Comparison of ENCODE assay signal across 14 cellular contexts in the genomic region with DNA sequence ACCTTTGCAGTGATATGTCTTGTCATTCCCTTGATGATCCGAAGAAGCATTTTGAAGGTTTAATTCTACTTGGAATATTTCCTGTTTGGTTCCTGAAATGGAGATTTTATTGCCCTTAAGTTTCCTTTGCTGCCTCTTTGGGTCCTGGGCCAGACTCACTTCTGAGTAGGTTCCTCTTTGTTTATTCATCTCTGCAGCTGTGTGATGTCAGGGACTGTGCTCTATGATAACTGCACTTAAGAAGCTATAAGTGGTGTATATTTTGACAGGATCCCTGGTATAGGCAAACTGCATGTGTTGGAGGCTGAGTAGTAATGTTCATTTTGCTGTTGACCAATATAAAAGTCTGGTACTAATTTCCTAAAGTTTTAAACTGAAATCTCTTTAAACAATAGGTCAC. TPM values are rescaled to one million over a fixed set of nuclear protein-coding genes. Genes with fewer than 3 reads are reported as not detected.
A peak's percentile ranks its signal among the peaks of the same experiment; 100 is the strongest.
DNase-seq lines count a peak whose midpoint lies in the region; FAIRE-seq and TF ChIP-seq lines count a peak whose summit lies in the region.
"Had no signal": no experiment of that assay in that cellular context is flagged by ENCODE, and none has a peak within 500 bp of the region (broad histone marks: within the 10 kb centered on the region; RNA-seq: fewer than 3 reads in every experiment).

A gene with protein sequence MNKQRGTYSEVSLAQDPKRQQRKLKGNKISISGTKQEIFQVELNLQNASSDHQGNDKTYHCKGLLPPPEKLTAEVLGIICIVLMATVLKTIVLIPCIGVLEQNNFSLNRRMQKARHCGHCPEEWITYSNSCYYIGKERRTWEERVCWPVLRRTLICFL (minus strand): TSS at position 371 of the 400 bp plus-strand sequence. CDS start 182 bp downstream, at position 189.

- WGBS in small intestine, 3 donors, result 10 to 51% (median 25%) methylated on average over 1 of the region's 1 CpG

- no peak within 1 kb of the TSS for H3K4me3 ChIP-seq in choroid plexus epithelial cell (ENCODE audit: low read depth, low read length)
- no peak within 1 kb of the TSS for H3K4me3 ChIP-seq in small intestine (ENCODE audit: low read depth in 1 of 2, low read length in 2 of 2)
- no peak within 1 kb of the TSS for H3K4me3 ChIP-seq in Peyer's patch
- H3K4me3 ChIP-seq: A549, transverse colon had no signal

- H3K4me1 ChIP-seq in small intestine (ENCODE audit: control insufficient read depth in 2 of 2, insufficient read depth in 1 of 2, low read depth in 1 of 2, low read length in 1 of 2) (no peaks in the 10 kb centered on the region), Peyer's patch (no peaks in the 10 kb centered on the region)
- H3K4me1 ChIP-seq: A549, transverse colon had no signal

- TF ChIP-seq POLR2A in Peyer's patch (IDR thresholded peaks at IDR 0.05), result no peak

- H3K36me3 ChIP-seq in small intestine (ENCODE audit: control insufficient read depth in 2 of 2, insufficient read depth in 2 of 2, low read length in 2 of 2), result peaks cover 0 to 2% of the 10 kb centered on the region in 2 donors
- no peaks in the 10 kb centered on the region for H3K36me3 ChIP-seq in Peyer's patch
- H3K36me3 ChIP-seq: heart left ventricle, transverse colon had no signal

- H3K27me3 ChIP-seq in small intestine (ENCODE audit: control insufficient read depth in 2 of 2, insufficient read depth in 2 of 2, low read length in 2 of 2) (no peaks in the 10 kb centered on the region), Peyer's patch (no peaks in the 10 kb centered on the region)
- H3K27me3 ChIP-seq: heart left ventricle, transverse colon had no signal

- no peak within 1 kb of the TSS for H3K27ac ChIP-seq in small intestine (ENCODE audit: low read depth in 1 of 2, low read length in 1 of 2)
- H3K27ac ChIP-seq in Peyer's patch, result no peak within 1 kb of the TSS
- H3K27ac ChIP-seq: A549, heart left ventricle, transverse colon had no signal

- TF ChIP-seq CTCF in choroid plexus epithelial cell (conservative IDR thresholded peaks at IDR 0.05; ENCODE audit: low read depth, low read length) (no peak), Peyer's patch (IDR thresholded peaks at IDR 0.05) (no peak)

- no peak for FAIRE-seq in small intestine (lab: Jason Lieb, UNC)
- FAIRE-seq: astrocyte had no signal

- no peaks in the 10 kb centered on the region for H3K9me3 ChIP-seq in small intestine (ENCODE audit: control insufficient read depth, low read depth)
- peaks cover 0 to 4% (median 0%) of the 10 kb centered on the region in 4 donors for H3K9me3 ChIP-seq in Peyer's patch
- H3K9me3 ChIP-seq: transverse colon had no signal

- DNase-seq in NCI-H748 (lab: John Stamatoyannopoulos, UW; ENCODE audit: unreplicated experiment), result peak; percentile 3
- DNase-seq in NCI-H748 treated with DMSO at 0.1 percent for 48 hours (lab: John Stamatoyannopoulos, UW), result no peak
- DNase-seq in NCI-H526 treated with DMSO at 0.1 percent for 48 hours (lab: John Stamatoyannopoulos, UW), result peak; percentile 27
- peak; percentile 95 for DNase-seq in choroid plexus epithelial cell (ENCODE audit: low read depth)
- peak; percentile 9 for DNase-seq in small intestine
- no peak for DNase-seq in Peyer's patch
- no peak for DNase-seq in DMS114 treated with DMSO at 0.1 percent for 48 hours (lab: John Stamatoyannopoulos, UW; ENCODE audit: unreplicated experiment)
- DNase-seq in ureter (ENCODE audit: low spot score), result no peak
- DNase-seq: heart left ventricle; NCI-H2171 treated with DMSO at 0.1 percent for 48 hours; stimulated activated CD4-positive, alpha-beta T cell treated with anti-CD3 and anti-CD28 coated beads, Interleukin-2, amount 100 ng/mL, for 48 hours; transverse colon had no signal

RNA-seq across cellular contexts. Expression of the gene that starts here (rescaled TPM):
- polyA plus RNA-seq in small intestine, result under 1 TPM in 1 of 3 donors, not detected in 2; 0.06 TPM
- total RNA-seq in Peyer's patch, result 1 to 10 TPM in 3 of 4 donors, not detected in 1; 2.1 to 5.8 (median 5.6) TPM
- total RNA-seq in ureter, result 3.4 TPM
- polyA plus RNA-seq: A549, heart left ventricle had no signal

Comparison
In these comparisons a context has a peak if more than half of its experiments do, and no peak if none do; other contexts are left out.
1. DNase-seq: peak in NCI-H748 (single experiment), NCI-H526 treated with DMSO at 0.1 percent for 48 hours (single experiment) and choroid plexus epithelial cell (single experiment); none in NCI-H748 treated with DMSO at 0.1 percent for 48 hours (single experiment), Peyer's patch (0 of 3), DMS114 treated with DMSO at 0.1 percent for 48 hours (single experiment) and ureter (single experiment).
2. Peak in DNase-seq in small intestine; RNA of the gene not detected or under 1 TPM.